ENCODE assay signal across 33 cellular contexts in the genomic region with DNA sequence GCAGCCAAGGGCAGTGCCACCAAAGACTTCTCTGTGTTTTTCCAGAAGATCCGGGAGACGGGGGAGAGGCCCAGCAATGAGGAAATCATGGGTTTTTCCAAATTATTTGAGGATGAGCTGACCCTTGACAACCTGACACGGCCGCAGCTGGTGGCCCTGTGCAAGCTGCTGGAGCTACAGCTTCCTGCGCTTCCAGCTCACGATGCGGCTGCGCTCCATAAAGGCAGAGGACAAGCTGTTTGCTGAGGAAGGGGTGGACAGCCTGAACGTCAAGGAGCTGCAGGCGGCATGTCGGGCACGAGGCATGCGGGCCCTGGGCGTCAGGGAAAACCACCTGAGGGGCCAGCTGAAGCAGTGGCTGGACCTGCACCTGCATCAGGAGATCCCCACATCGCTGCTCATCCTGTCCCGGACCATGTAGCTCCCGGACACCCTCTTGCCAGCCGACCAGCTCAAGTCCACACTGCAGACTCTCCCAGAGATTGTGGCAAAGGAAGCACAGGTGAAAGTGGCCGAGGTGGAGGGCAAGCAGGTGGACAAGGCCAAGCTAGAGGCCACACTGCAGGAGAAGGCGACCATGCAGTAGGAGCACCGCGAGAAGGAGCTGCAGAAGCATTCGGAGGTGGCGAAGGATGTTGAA. TPM values are rescaled to one million over a fixed set of nuclear protein-coding genes. Genes with fewer than 3 reads are reported as not detected.
"Had no signal": no experiment of that assay in that cellular context is flagged by ENCODE, and none has a peak within 500 bp of the region (broad histone marks: within the 10 kb centered on the region; RNA-seq: fewer than 3 reads in every experiment).

No MANE protein-coding gene starts in this region.

- H3K4me3 Mint-ChIP-seq: activated CD4-positive, alpha-beta memory T cell treated with anti-CD3 and anti-CD28 coated beads, Interleukin-2, amount 10 ng/mL, durations not matched to agents 7 days and 5 days; activated CD4-positive, alpha-beta T cell treated with anti-CD3 and anti-CD28 coated beads, Interleukin-2, amount 10 ng/mL, durations not matched to agents 7 days and 5 days; activated naive CD4-positive, alpha-beta T cell treated with anti-CD3 and anti-CD28 coated beads, Interleukin-2, amount 10 ng/mL, durations not matched to agents 7 days and 5 days; activated naive CD8-positive, alpha-beta T cell treated with anti-CD3 and anti-CD28 coated beads, Interleukin-2, amount 10 ng/mL, durations not matched to agents 7 days and 5 days; activated T-cell treated with anti-CD3 and anti-CD28 coated beads, Interleukin-2, amount 50 U/mL, for 24 hours; activated T-cell treated with anti-CD3 and anti-CD28 coated beads, Interleukin-2, amount 50 U/mL, for 72 hours; brain had no signal

- H3K27me3 ChIP-seq: ascending aorta, breast epithelium, cardiac muscle cell, colonic mucosa, esophagus squamous epithelium had no signal

- H3K36me3 ChIP-seq: ascending aorta, breast epithelium, cardiac muscle cell, colonic mucosa, esophagus squamous epithelium, gastroesophageal sphincter had no signal

- H3K36me3 Mint-ChIP-seq: activated naive CD4-positive, alpha-beta T cell treated with anti-CD3 and anti-CD28 coated beads, Interleukin-2, amount 10 ng/mL, durations not matched to agents 7 days and 5 days; activated naive CD8-positive, alpha-beta T cell treated with anti-CD3 and anti-CD28 coated beads, Interleukin-2, amount 10 ng/mL, durations not matched to agents 7 days and 5 days had no signal

- H3K27me3 Mint-ChIP-seq: activated CD4-positive, alpha-beta memory T cell treated with anti-CD3 and anti-CD28 coated beads, Interleukin-2, amount 10 ng/mL, durations not matched to agents 7 days and 5 days; activated CD4-positive, alpha-beta T cell treated with anti-CD3 and anti-CD28 coated beads, Interleukin-2, amount 10 ng/mL, durations not matched to agents 7 days and 5 days; activated naive CD4-positive, alpha-beta T cell treated with anti-CD3 and anti-CD28 coated beads, Interleukin-2, amount 10 ng/mL, durations not matched to agents 7 days and 5 days; activated naive CD8-positive, alpha-beta T cell treated with anti-CD3 and anti-CD28 coated beads, Interleukin-2, amount 10 ng/mL, durations not matched to agents 7 days and 5 days; activated T-cell treated with anti-CD3 and anti-CD28 coated beads, Interleukin-2, amount 50 U/mL, for 24 hours had no signal

- ATAC-seq: activated naive CD4-positive, alpha-beta T cell treated with anti-CD3 and anti-CD28 coated beads, Interleukin-2, amount 50 U/mL, for 72 hours; activated T-cell treated with anti-CD3 and anti-CD28 coated beads, Interleukin-2, amount 50 U/mL, for 72 hours; gastroesophageal sphincter had no signal

- H3K27ac Mint-ChIP-seq: activated CD4-positive, alpha-beta memory T cell treated with anti-CD3 and anti-CD28 coated beads, Interleukin-2, amount 10 ng/mL, durations not matched to agents 7 days and 5 days; activated CD4-positive, alpha-beta T cell treated with anti-CD3 and anti-CD28 coated beads, Interleukin-2, amount 10 ng/mL, durations not matched to agents 7 days and 5 days; activated naive CD4-positive, alpha-beta T cell treated with anti-CD3 and anti-CD28 coated beads, Interleukin-2, amount 10 ng/mL, durations not matched to agents 7 days and 5 days; activated naive CD4-positive, alpha-beta T cell treated with anti-CD3 and anti-CD28 coated beads, Interleukin-2, amount 50 U/mL, for 72 hours; activated naive CD8-positive, alpha-beta T cell treated with anti-CD3 and anti-CD28 coated beads, Interleukin-2, amount 10 ng/mL, durations not matched to agents 7 days and 5 days; activated T-cell treated with anti-CD3 and anti-CD28 coated beads, Interleukin-2, amount 50 U/mL, for 24 hours; activated T-cell treated with anti-CD3 and anti-CD28 coated beads, Interleukin-2, amount 50 U/mL, for 72 hours; brain had no signal

- DNase-seq: activated CD4-positive, alpha-beta memory T cell treated with anti-CD3 and anti-CD28 coated beads, Interleukin-2, amount 10 ng/mL, durations not matched to agents 7 days and 5 days; activated CD4-positive, alpha-beta T cell treated with anti-CD3 and anti-CD28 coated beads for 1 hour; activated CD4-positive, alpha-beta T cell treated with anti-CD3 and anti-CD28 coated beads for 4 hours; activated CD4-positive, alpha-beta T cell treated with anti-CD3 and anti-CD28 coated beads, Interleukin-2, amount 10 ng/mL, durations not matched to agents 7 days and 5 days; activated CD4-positive, alpha-beta T cell treated with anti-CD3 and anti-CD28 coated beads, Interleukin-2, amount 50 U/mL, for 4 hours; activated CD8-positive, alpha-beta memory T cell treated with anti-CD3 and anti-CD28 coated beads, Interleukin-2, amount 50 U/mL, for 48 hours; activated gamma-delta T cell; activated naive CD4-positive, alpha-beta T cell; activated naive CD4-positive, alpha-beta T cell treated with anti-CD3 and anti-CD28 coated beads, Interleukin-2, amount 10 ng/mL, durations not matched to agents 7 days and 5 days; activated naive CD8-positive, alpha-beta T cell treated with anti-CD3 and anti-CD28 coated beads, Interleukin-2, amount 10 ng/mL, durations not matched to agents 7 days and 5 days; activated T-cell treated with anti-CD3 and anti-CD28 coated beads for 4 hours; activated T-cell treated with anti-CD3 and anti-CD28 coated beads, Interleukin-2, amount 50 U/mL, for 24 hours; activated T-cell treated with anti-CD3 and anti-CD28 coated beads, Interleukin-2, amount 50 U/mL, for 72 hours; central memory CD4-positive, alpha-beta T cell; cerebellar nuclear complex; colonic mucosa; effector CD8-positive, alpha-beta T cell; esophagus squamous epithelium; foreskin melanocyte; T-helper 2 cell had no signal

- H3K27ac ChIP-seq: ascending aorta, breast epithelium, cardiac muscle cell, colonic mucosa, epithelial cell of prostate, esophagus squamous epithelium, gastroesophageal sphincter had no signal

- H3K9me3 ChIP-seq: colonic mucosa had no signal

- H3K4me1 ChIP-seq: ascending aorta, breast epithelium, colonic mucosa, esophagus squamous epithelium, gastroesophageal sphincter had no signal

- H3K4me1 Mint-ChIP-seq: activated CD4-positive, alpha-beta memory T cell treated with anti-CD3 and anti-CD28 coated beads, Interleukin-2, amount 10 ng/mL, durations not matched to agents 7 days and 5 days; activated CD4-positive, alpha-beta T cell treated with anti-CD3 and anti-CD28 coated beads, Interleukin-2, amount 10 ng/mL, durations not matched to agents 7 days and 5 days; activated naive CD4-positive, alpha-beta T cell treated with anti-CD3 and anti-CD28 coated beads, Interleukin-2, amount 10 ng/mL, durations not matched to agents 7 days and 5 days; activated naive CD8-positive, alpha-beta T cell treated with anti-CD3 and anti-CD28 coated beads, Interleukin-2, amount 10 ng/mL, durations not matched to agents 7 days and 5 days; brain had no signal

- H3K4me3 ChIP-seq: ascending aorta, breast epithelium, cardiac muscle cell, colonic mucosa, esophagus squamous epithelium, gastroesophageal sphincter had no signal

RNA-seq across cellular contexts. Expression of a gene that starts 11.7 kb away (rescaled TPM):
- total RNA-seq: activated CD4-positive, alpha-beta memory T cell treated with anti-CD3 and anti-CD28 coated beads, Interleukin-2, amount 10 ng/mL, durations not matched to agents 7 days and 5 days; activated CD4-positive, alpha-beta T cell treated with anti-CD3 and anti-CD28 coated beads, Interleukin-2, amount 10 ng/mL, durations not matched to agents 7 days and 5 days; activated naive CD4-positive, alpha-beta T cell treated with anti-CD3 and anti-CD28 coated beads, Interleukin-2, amount 50 U/mL, for 72 hours; activated naive CD8-positive, alpha-beta T cell treated with anti-CD3 and anti-CD28 coated beads, Interleukin-2, amount 10 ng/mL, durations not matched to agents 7 days and 5 days; activated T-cell treated with anti-CD3 and anti-CD28 coated beads, Interleukin-2, amount 50 U/mL, for 72 hours; ascending aorta; colonic mucosa; dermis microvascular lymphatic vessel endothelial cell; endothelial cell of umbilical vein; fibroblast of lung; fibroblast of villous mesenchyme; gastroesophageal sphincter; glomerular endothelial cell; T-helper 1 cell treated with Interleukin-12 subunit alpha and Interleukin-12 subunit beta and Interleukin-4 antibody, amounts not matched to agents 30 ng/mL and 1 ng/mL, for 36 hours had no signal
- polyA plus RNA-seq: fibroblast of lung had no signal

RNA-seq across cellular contexts. Expression of a gene that starts 13.6 kb away (rescaled TPM):
- total RNA-seq: activated CD4-positive, alpha-beta memory T cell treated with anti-CD3 and anti-CD28 coated beads, Interleukin-2, amount 10 ng/mL, durations not matched to agents 7 days and 5 days had no signal
